ENCODE assay signal across 7 cellular contexts in genomic region chr1:202380531-202380930, GRCh38. TPM values are rescaled to one million over a fixed set of nuclear protein-coding genes. Genes with fewer than 3 reads are reported as not detected.
DNase-seq lines count a peak whose midpoint lies in the region; ATAC-seq and TF ChIP-seq lines count a peak whose summit lies in the region.
"Not testable (repeated sequence)": the region's sequence is repeated elsewhere in the genome, so short reads cannot be mapped to it uniquely, and the experiment has no call there.

No MANE protein-coding gene starts in this region.

- H3K4me1 ChIP-seq in HUES6 (ENCODE audit: control insufficient read depth, insufficient read depth, low read length) (peaks cover 24% of the 10 kb centered on the region), adipocyte (ENCODE audit: control insufficient read depth, insufficient read depth, low read length) (peaks cover 17% of the 10 kb centered on the region)

- H3K27ac ChIP-seq in HUES6 (ENCODE audit: low read depth, low read length) (0 out of 2 replicates have a peak overlapping the region, but pooled peaks have one; percentile 80), epithelial cell of prostate (peak overlapping the region; percentile 60)

- H3K9ac ChIP-seq in HUES6 (ENCODE audit: low read length); adipocyte (ENCODE audit: low read length): not testable (repeated sequence)

- DNase-seq in DMS53 (lab: John Stamatoyannopoulos, UW) (peak; percentile 49), adipocyte (ENCODE audit: low read depth) (peak; percentile 9), kidney tubule cell (ENCODE audit: low spot score) (peak; percentile 90), renal cortical epithelial cell (ENCODE audit: low read depth) (peak; percentile 86)
- DNase-seq in epithelial cell of prostate (ENCODE audit: low read depth, low spot score): not testable (repeated sequence)

- not testable (repeated sequence) for H3K27me3 ChIP-seq in HUES6 (ENCODE audit: control insufficient read depth, insufficient read depth, low read length); adipocyte (replicated peaks; ENCODE audit: control insufficient read depth, insufficient read depth, low read length)

- not testable (repeated sequence) for H3K9me3 ChIP-seq in HUES6 (ENCODE audit: control insufficient read depth, insufficient read depth, low read depth, low read length); adipocyte (ENCODE audit: control insufficient read depth, low read length)

- peak; percentile 48 for ATAC-seq in SK-N-SH treated with all-trans-retinoic acid at 6 μM for 48 hours

- not testable (repeated sequence) for H3K36me3 ChIP-seq in HUES6 (ENCODE audit: control insufficient read depth, insufficient read depth, low read length); adipocyte (ENCODE audit: control insufficient read depth, insufficient read depth, low read length, severe bottlenecking)

- H3K4me3 ChIP-seq in HUES6 (ENCODE audit: low read depth, low read length); adipocyte (ENCODE audit: low read length): not testable (repeated sequence)

TF ChIP-seq in SK-N-SH treated with all-trans-retinoic acid at 6 μM for 48 hours, 23 proteins besides CTCF, POLR2A, EP300 and RAD21:
- TF ChIP-seq, protein P1, sequence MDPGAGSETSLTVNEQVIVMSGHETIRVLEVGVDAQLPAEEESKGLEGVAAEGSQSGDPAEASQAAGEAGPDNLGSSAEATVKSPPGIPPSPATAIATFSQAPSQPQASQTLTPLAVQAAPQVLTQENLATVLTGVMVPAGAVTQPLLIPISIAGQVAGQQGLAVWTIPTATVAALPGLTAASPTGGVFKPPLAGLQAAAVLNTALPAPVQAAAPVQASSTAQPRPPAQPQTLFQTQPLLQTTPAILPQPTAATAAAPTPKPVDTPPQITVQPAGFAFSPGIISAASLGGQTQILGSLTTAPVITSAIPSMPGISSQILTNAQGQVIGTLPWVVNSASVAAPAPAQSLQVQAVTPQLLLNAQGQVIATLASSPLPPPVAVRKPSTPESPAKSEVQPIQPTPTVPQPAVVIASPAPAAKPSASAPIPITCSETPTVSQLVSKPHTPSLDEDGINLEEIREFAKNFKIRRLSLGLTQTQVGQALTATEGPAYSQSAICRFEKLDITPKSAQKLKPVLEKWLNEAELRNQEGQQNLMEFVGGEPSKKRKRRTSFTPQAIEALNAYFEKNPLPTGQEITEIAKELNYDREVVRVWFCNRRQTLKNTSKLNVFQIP (CRISPR knock-in tag; IDR thresholded peaks at IDR 0.05; ENCODE audit: borderline replicate concordance, low read depth): peak; percentile 39; the same call in 1 of the 2 replicates

RNA-seq across cellular contexts. Expression of gene PPP1R12B, which starts 32.0 kb away (rescaled TPM):
- total RNA-seq in renal cortical epithelial cell: 9.0 and 20.1 TPM in 2 replicates

RNA-seq across cellular contexts. Expression of gene UBE2T, which starts 38.8 kb away (rescaled TPM):
- total RNA-seq in renal cortical epithelial cell: 7.9 and 39.6 TPM in 2 replicates
